9 cellular contexts compared by ENCODE assay signal in the genomic region with DNA sequence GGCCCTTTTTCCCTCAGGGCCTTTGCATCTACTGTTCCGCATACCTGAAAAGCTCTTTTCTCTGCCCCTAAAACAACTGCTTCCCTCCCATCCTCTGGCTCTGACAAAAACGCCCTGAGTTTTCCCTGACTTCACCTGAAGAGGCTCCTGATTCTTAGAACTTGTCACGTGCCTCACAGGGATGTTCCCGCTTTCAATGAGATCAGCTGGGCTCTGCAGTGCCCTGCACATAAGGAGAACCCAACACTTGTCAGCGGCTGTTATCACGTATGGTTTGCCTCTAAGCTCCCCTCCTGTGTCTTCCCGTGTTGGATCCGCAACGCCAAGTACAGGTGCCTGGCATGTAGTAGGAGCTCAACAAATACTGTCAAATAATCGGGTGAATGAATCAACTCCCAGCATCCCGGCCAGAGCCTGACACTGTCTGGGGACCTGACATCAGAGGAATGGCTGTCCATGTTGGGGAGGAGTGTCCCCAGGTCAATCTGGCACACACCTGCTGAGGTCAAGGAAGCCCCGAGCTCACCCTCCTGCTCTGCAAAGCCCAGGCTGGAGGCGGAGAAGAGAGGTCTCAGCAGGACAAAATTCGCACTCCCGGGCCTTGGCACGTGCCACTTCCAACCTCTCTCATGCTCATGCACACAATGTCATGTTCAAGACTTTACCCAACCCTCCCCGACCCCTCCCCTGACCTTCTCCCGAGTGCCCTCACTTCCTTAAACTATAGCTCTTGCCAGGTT. TPM values are rescaled to one million over a fixed set of nuclear protein-coding genes. Genes with fewer than 3 reads are reported as not detected.
DNase-seq lines count a peak whose midpoint lies in the region; ATAC-seq and TF ChIP-seq lines count a peak whose summit lies in the region.
"Had no signal": no experiment of that assay in that cellular context is flagged by ENCODE, and none has a peak within 500 bp of the region (broad histone marks: within the 10 kb centered on the region; RNA-seq: fewer than 3 reads in every experiment).

No MANE protein-coding gene starts in this region.

- no peak for DNase-seq in CD8-positive, alpha-beta T cell
- DNase-seq in NCI-H146 treated with DMSO at 0.1 percent for 48 hours (lab: John Stamatoyannopoulos, UW; ENCODE audit: unreplicated experiment) (peak; percentile 22), caudate nucleus (lab: John Stamatoyannopoulos, UW) (peak in 3 of 61 donors; percentile 18 to 47 (median 28)), NCI-H748 treated with DMSO at 0.1 percent for 48 hours (lab: John Stamatoyannopoulos, UW) (no peak), amniotic stem cell (lab: John Stamatoyannopoulos, UW) (no peak)

- no peak for TF ChIP-seq CTCF in CD8-positive, alpha-beta T cell (IDR thresholded peaks at IDR 0.05)
- TF ChIP-seq CTCF in nephron (IDR thresholded peaks at IDR 0.05; ENCODE audit: unreplicated experiment in 3 of 3): no peak

- no peaks in the 10 kb centered on the region for H3K9me3 Mint-ChIP-seq in CD8-positive, alpha-beta T cell
- no peaks in the 10 kb centered on the region for H3K9me3 Mint-ChIP-seq in nephron

- peak overlapping the region; percentile 37 for H3K27ac Mint-ChIP-seq in CD8-positive, alpha-beta T cell
- peak overlapping the region in 2 of 3 experiments; percentile 24 to 79 for H3K27ac Mint-ChIP-seq in nephron

- H3K27ac ChIP-seq in CD8-positive, alpha-beta T cell (ENCODE audit: low read depth, low read length): no peak overlapping the region
- peak overlapping the region; percentile 70 for H3K27ac ChIP-seq in caudate nucleus (ENCODE audit: low read depth, low read length)

- no peaks in the 10 kb centered on the region for H3K27me3 ChIP-seq in CD8-positive, alpha-beta T cell (ENCODE audit: insufficient read depth, low read length)
- H3K27me3 ChIP-seq: adrenal gland had no signal

- no peaks in the 10 kb centered on the region for H3K27me3 Mint-ChIP-seq in CD8-positive, alpha-beta T cell (ENCODE audit: low read depth)
- H3K27me3 Mint-ChIP-seq in nephron (ENCODE audit: low read depth): peaks cover 8% of the 10 kb centered on the region

- intact Hi-C loops in CD8-positive, alpha-beta T cell (cut with DNase I, micrococcal nuclease): loop anchor here (1.0 kb wide), 3 partner anchors 27 to 120 kb away; partner anchors contain the start of gene ANKRD13D (in 1 of the 2)

- ATAC-seq in CD8-positive, alpha-beta T cell: no peak
- ATAC-seq in GM18907 (IDR thresholded peaks at IDR 0.05; ENCODE audit: unreplicated experiment): no peak
- no peak for ATAC-seq in activated CD4-positive, CD25-positive, alpha-beta regulatory T cell treated with anti-CD3 and anti-CD28 coated beads, Interleukin-2, amount 50 U/mL, for 24 hours

- peak overlapping the region; percentile 68 for H3K4me3 Mint-ChIP-seq in CD8-positive, alpha-beta T cell
- peak overlapping the region; percentile 73 to 76 (median 75) for H3K4me3 Mint-ChIP-seq in nephron

- H3K36me3 Mint-ChIP-seq in CD8-positive, alpha-beta T cell: peaks cover 6% of the 10 kb centered on the region
- peaks cover 8% of the 10 kb centered on the region for H3K36me3 Mint-ChIP-seq in nephron (ENCODE audit: low read depth)

- H3K36me3 ChIP-seq in CD8-positive, alpha-beta T cell (ENCODE audit: insufficient read depth, low read length): peaks cover under 1% of the 10 kb centered on the region

- no peak overlapping the region for H3K4me3 ChIP-seq in CD8-positive, alpha-beta T cell (ENCODE audit: low read depth, low read length)

- POLR2A ChIA-PET in CD8-positive, alpha-beta T cell (lab: Charles Lee): interaction anchor here (0.8 to 4.9 kb wide), 6 partner anchors 9 to 55 kb away, joined by 3 to 37 read pairs (median 8); partner anchors contain the start of genes ANKRD13D and SSH3

- H3K4me1 Mint-ChIP-seq in CD8-positive, alpha-beta T cell (ENCODE audit: low read depth): peaks cover 44% of the 10 kb centered on the region
- peaks cover 10% of the 10 kb centered on the region for H3K4me1 Mint-ChIP-seq in nephron

- CTCF ChIA-PET in CD8-positive, alpha-beta T cell (lab: Charles Lee): interaction anchor here (0.5 to 4.9 kb wide), 35 partner anchors 9 to 198 kb away, joined by 3 to 144 read pairs (median 6); partner anchors contain the start of genes ANKRD13D, POLD4 and SSH3

- H3K4me1 ChIP-seq in CD8-positive, alpha-beta T cell (ENCODE audit: insufficient read depth, low read length): peaks cover 34% of the 10 kb centered on the region

- no peaks in the 10 kb centered on the region for H3K9me3 ChIP-seq in CD8-positive, alpha-beta T cell (ENCODE audit: low read length)
- H3K9me3 ChIP-seq: adrenal gland had no signal

RNA-seq across cellular contexts. Expression of gene GRK2, which starts 4.2 kb away (rescaled TPM):
- 100 to 1,000 TPM; 356 to 371 TPM for total RNA-seq in CD8-positive, alpha-beta T cell

RNA-seq across cellular contexts. Expression of gene ANKRD13D, which starts 27.0 kb away (rescaled TPM):
- 100 to 1,000 TPM; 152 TPM for total RNA-seq in CD8-positive, alpha-beta T cell

RNA-seq across cellular contexts. Expression of gene SSH3, which starts 41.2 kb away (rescaled TPM):
- total RNA-seq in CD8-positive, alpha-beta T cell: 1 to 10 TPM; 5.9 to 9.9 TPM
